ENCODE assay signal across 15 cellular contexts in genomic region chr5:127486471-127486870, GRCh38.
"Had no signal": no experiment of that assay in that cellular context is flagged by ENCODE, and none has a peak within 500 bp of the region (broad histone marks: within the 10 kb centered on the region; RNA-seq: fewer than 3 reads in every experiment).

No MANE protein-coding gene starts in this region.

- H3K27me3 ChIP-seq: breast epithelium had no signal

- H3K4me1 ChIP-seq: breast epithelium, tibial artery had no signal

- H3K4me3 Mint-ChIP-seq: immature natural killer cell, natural killer cell had no signal

- H3K9me3 ChIP-seq: breast epithelium, neutrophil, tibial artery had no signal

- H3K36me3 ChIP-seq: breast epithelium, neutrophil, tibial artery had no signal

- ATAC-seq: esophagus mucosa; left colon; natural killer cell; right cardiac atrium; stimulated activated naive CD8-positive, alpha-beta T cell treated with anti-CD3 and anti-CD28 coated beads, Interleukin-15, Interleukin-2, amounts not matched to agents 100 U/mL and 50 U/mL, for 24 hours had no signal

- DNase-seq: central memory CD4-positive, alpha-beta T cell; effector CD8-positive, alpha-beta T cell; immature natural killer cell; left colon; natural killer cell; right cardiac atrium; small intestine; stimulated activated CD4-positive, alpha-beta T cell treated with anti-CD3 and anti-CD28 coated beads, Interleukin-12 subunit alpha, Interleukin-12 subunit beta, amount 100 ng/mL, for 4 hours; stimulated activated CD4-positive, alpha-beta T cell treated with anti-CD3 and anti-CD28 coated beads, Interleukin-2, amount 100 ng/mL, for 48 hours; stimulated activated naive CD8-positive, alpha-beta T cell treated with anti-CD3 and anti-CD28 coated beads, Interleukin-15, Interleukin-2, amounts not matched to agents 100 U/mL and 50 U/mL, for 24 hours; tibial artery had no signal

- H3K9me3 Mint-ChIP-seq: natural killer cell had no signal

- H3K27ac Mint-ChIP-seq: immature natural killer cell, natural killer cell had no signal

- H3K4me1 Mint-ChIP-seq: immature natural killer cell, natural killer cell had no signal

- H3K4me3 ChIP-seq: breast epithelium, coronary artery, tibial artery had no signal

- H3K27ac ChIP-seq: breast epithelium, coronary artery, neutrophil, tibial artery had no signal

- H3K36me3 Mint-ChIP-seq: immature natural killer cell, natural killer cell had no signal
